1 cellular context compared by ENCODE assay signal in genomic region chr2:199458806-199459285, GRCh38.
TF ChIP-seq lines count a peak whose summit lies in the region.

No MANE protein-coding gene starts in this region.

TF ChIP-seq in HepG2, 621 proteins besides CTCF, POLR2A, EP300 and RAD21 (continued from another document and continues in another):
- 0 out of 2 replicates have a peak, but pooled peaks have one; percentile 8 for TF ChIP-seq ZNF414 (CRISPR knock-in tag; IDR thresholded peaks at IDR 0.05)
- TF ChIP-seq PAX8 (CRISPR knock-in tag; IDR thresholded peaks at IDR 0.05; ENCODE audit: borderline replicate concordance) = peak; percentile 11; the same call in 1 of the 2 replicates
- peak; percentile 77 for TF ChIP-seq ZNF577 (CRISPR knock-in tag; IDR thresholded peaks at IDR 0.05; ENCODE audit: borderline replicate concordance, low read depth)
- TF ChIP-seq ZNF512 (CRISPR knock-in tag; IDR thresholded peaks at IDR 0.05) = 0 out of 2 replicates have a peak, but pooled peaks have one; percentile 14
- peak; percentile 91 for TF ChIP-seq UBTF (CRISPR knock-in tag; IDR thresholded peaks at IDR 0.05)
- TF ChIP-seq CREB1 (IDR thresholded peaks at IDR 0.05) = 0 out of 2 replicates have a peak, but pooled peaks have one; percentile 13
- TF ChIP-seq CREB1 (CRISPR knock-in tag; IDR thresholded peaks at IDR 0.05) = no peak
- peak; percentile 65; the same call in 1 of the 2 replicates for TF ChIP-seq ZBTB49 (CRISPR knock-in tag; IDR thresholded peaks at IDR 0.05; ENCODE audit: borderline replicate concordance)
- TF ChIP-seq POLR2AphosphoS2 (IDR thresholded peaks at IDR 0.05; ENCODE audit: low read depth, low read length) = no peak
- peak; percentile 16 for TF ChIP-seq KAT7 (CRISPR knock-in tag; IDR thresholded peaks at IDR 0.05; ENCODE audit: borderline replicate concordance)
- peak; percentile 59; the same call in 1 of the 2 replicates for TF ChIP-seq ZFY (CRISPR knock-in tag; IDR thresholded peaks at IDR 0.05)
- 0 out of 2 replicates have a peak, but pooled peaks have one; percentile 7 for TF ChIP-seq ZNF329 (CRISPR knock-in tag; IDR thresholded peaks at IDR 0.05; ENCODE audit: low read depth)
- TF ChIP-seq ZNF746 (CRISPR knock-in tag; IDR thresholded peaks at IDR 0.05) = peak; percentile 8; the same call in 1 of the 2 replicates
- 0 out of 2 replicates have a peak, but pooled peaks have one; percentile 2 for TF ChIP-seq BHLHE40 (IDR thresholded peaks at IDR 0.05; ENCODE audit: low read length)
- no peak for TF ChIP-seq ZNF530 (CRISPR knock-in tag; IDR thresholded peaks at IDR 0.05; ENCODE audit: low read depth)
- no peak for TF ChIP-seq PBX3 (CRISPR knock-in tag; IDR thresholded peaks at IDR 0.05; ENCODE audit: borderline replicate concordance)
- TF ChIP-seq PATZ1 (CRISPR knock-in tag; IDR thresholded peaks at IDR 0.05) = peak; percentile 1; the same call in 1 of the 2 replicates
- no peak for TF ChIP-seq ZNF253 (CRISPR knock-in tag; IDR thresholded peaks at IDR 0.05; ENCODE audit: borderline replicate concordance)
- TF ChIP-seq ZNF777 (CRISPR knock-in tag; IDR thresholded peaks at IDR 0.05) = peak; percentile 80
- 0 out of 2 replicates have a peak, but pooled peaks have one; percentile 5 for TF ChIP-seq ETS1 (CRISPR knock-in tag; IDR thresholded peaks at IDR 0.05)
- TF ChIP-seq ZNF550 (CRISPR knock-in tag; IDR thresholded peaks at IDR 0.05; ENCODE audit: borderline replicate concordance) = no peak
- peak; percentile 61; the same call in 1 of the 2 replicates for TF ChIP-seq GPN1 (CRISPR knock-in tag; IDR thresholded peaks at IDR 0.05; ENCODE audit: borderline replicate concordance)
- TF ChIP-seq ZFP37 (CRISPR knock-in tag; IDR thresholded peaks at IDR 0.05; ENCODE audit: borderline replicate concordance) = no peak
- 0 out of 2 replicates have a peak, but pooled peaks have one; percentile 13 for TF ChIP-seq DNMT3B (CRISPR knock-in tag; conservative IDR thresholded peaks at IDR 0.05)
- 0 out of 2 replicates have a peak, but pooled peaks have one; percentile 49 for TF ChIP-seq SMAD9 (CRISPR knock-in tag; IDR thresholded peaks at IDR 0.05)
- peak; percentile 3 for TF ChIP-seq CBX1 (IDR thresholded peaks at IDR 0.05; ENCODE audit: low read depth)
- TF ChIP-seq ZIK1 (CRISPR knock-in tag; IDR thresholded peaks at IDR 0.05; ENCODE audit: borderline replicate concordance, low read depth) = no peak
- 0 out of 2 replicates have a peak, but pooled peaks have one; percentile 20 for TF ChIP-seq ZBTB43 (CRISPR knock-in tag; conservative IDR thresholded peaks at IDR 0.05)
- TF ChIP-seq CBFB (CRISPR knock-in tag; IDR thresholded peaks at IDR 0.05) = 0 out of 2 replicates have a peak, but pooled peaks have one; percentile 2
- peak; percentile 53; the same call in 1 of the 2 replicates for TF ChIP-seq ZNF281 (CRISPR knock-in tag; IDR thresholded peaks at IDR 0.05; ENCODE audit: borderline replicate concordance)
- peak; percentile 36; the same call in 1 of the 2 replicates for TF ChIP-seq ZNF383 (CRISPR knock-in tag; IDR thresholded peaks at IDR 0.05; ENCODE audit: borderline replicate concordance)
- TF ChIP-seq SIN3A (IDR thresholded peaks at IDR 0.05; ENCODE audit: borderline replicate concordance, low read depth, low read length) = 0 out of 2 replicates have a peak, but pooled peaks have one; percentile 39
- TF ChIP-seq ZNF556 (CRISPR knock-in tag; IDR thresholded peaks at IDR 0.05; ENCODE audit: borderline replicate concordance) = peak; percentile 77
- TF ChIP-seq HDAC1 (CRISPR knock-in tag; IDR thresholded peaks at IDR 0.05) = peak; percentile 54
- no peak for TF ChIP-seq ZBTB37 (CRISPR knock-in tag; IDR thresholded peaks at IDR 0.05)
- TF ChIP-seq MXI1 (IDR thresholded peaks at IDR 0.05; ENCODE audit: borderline replicate concordance, low read depth, low read length) = no peak
- 0 out of 2 replicates have a peak, but pooled peaks have one; percentile 17 for TF ChIP-seq NFE2 (CRISPR knock-in tag; IDR thresholded peaks at IDR 0.05)
- TF ChIP-seq KLF11 (CRISPR knock-in tag; IDR thresholded peaks at IDR 0.05) = peak; percentile 37; the same call in 1 of the 2 replicates
- TF ChIP-seq E2F5 (CRISPR knock-in tag; conservative IDR thresholded peaks at IDR 0.05) = no peak
- 0 out of 2 replicates have a peak, but pooled peaks have one; percentile 51 for TF ChIP-seq ZNF260 (CRISPR knock-in tag; IDR thresholded peaks at IDR 0.05; ENCODE audit: borderline replicate concordance, low read depth)
- no peak for TF ChIP-seq ZNF496 (CRISPR knock-in tag; IDR thresholded peaks at IDR 0.05; ENCODE audit: insufficient replicate concordance)
- TF ChIP-seq MLLT10 (CRISPR knock-in tag; IDR thresholded peaks at IDR 0.05) = no peak
